In genomic region chr5:88827997-88828396, GRCh38 we compare ENCODE assay signal across 11 cellular contexts. TPM values are rescaled to one million over a fixed set of nuclear protein-coding genes. Genes with fewer than 3 reads are reported as not detected.
DNase-seq lines count a peak whose midpoint lies in the region; ATAC-seq, FAIRE-seq and TF ChIP-seq lines count a peak whose summit lies in the region.
"Had no signal": no experiment of that assay in that cellular context is flagged by ENCODE, and none has a peak within 500 bp of the region (broad histone marks: within the 10 kb centered on the region; RNA-seq: fewer than 3 reads in every experiment).

No MANE protein-coding gene starts in this region.

- H3K4me1 Mint-ChIP-seq in stimulated activated memory B cell treated with anti-CD40 and anti-IgM and Interleukin-4, amounts not matched to agents 10 μg/mL and 1 μg/mL and 100 μg/mL, for 72 hours = peaks cover 80% of the 10 kb centered on the region

- CTCF ChIA-PET in OCI-LY7 (lab: Charles Lee; ENCODE audit: unreplicated experiment) = interaction anchor here (0.8 kb wide), 1 partner anchor 98 kb away, joined by 3 read pairs; no protein-coding TSS in a partner anchor

- no peak for TF ChIP-seq POLR2A in H54 (IDR thresholded peaks at IDR 0.05; ENCODE audit: low read depth, low read length)

- H2AFZ ChIP-seq in OCI-LY7 (ENCODE audit: low read length) = no peak overlapping the region

- no TSS peak for BruUV-seq in OCI-LY7 (replicated peaks; lab: Mats Ljungman, UMichigan)

- H3K27me3 Mint-ChIP-seq in stimulated activated memory B cell treated with anti-CD40 and anti-IgM and Interleukin-4, amounts not matched to agents 10 μg/mL and 1 μg/mL and 100 μg/mL, for 72 hours = no peaks in the 10 kb centered on the region

- DNase-seq in H54 (ENCODE audit: insufficient read length, low spot score) = no peak
- no peak for DNase-seq in OCI-LY7 (ENCODE audit: low spot score)
- peak; percentile 53 for DNase-seq in dermis blood vessel endothelial cell
- no peak for DNase-seq in colonic mucosa
- DNase-seq in NCI-H82 (lab: John Stamatoyannopoulos, UW) = no peak
- DNase-seq: DMS79 treated with DMSO at 0.1 percent for 48 hours, NCI-H2227 treated with DMSO at 0.1 percent for 48 hours had no signal

- FAIRE-seq in H54 (lab: Jason Lieb, UNC) = peak; percentile 72
- FAIRE-seq: HTR-8/SVneo had no signal

- H3K4me2 ChIP-seq in OCI-LY7 (ENCODE audit: low read length) = peak overlapping the region; percentile 82

- H3K36me3 Mint-ChIP-seq in stimulated activated memory B cell treated with anti-CD40 and anti-IgM and Interleukin-4, amounts not matched to agents 10 μg/mL and 1 μg/mL and 100 μg/mL, for 72 hours = peaks cover 15% of the 10 kb centered on the region

- H4K20me1 ChIP-seq in OCI-LY7 (ENCODE audit: insufficient read depth, low read length) = no peaks in the 10 kb centered on the region; the same call in 1 of the 2 replicates

- no peak overlapping the region for H3K4me3 ChIP-seq in OCI-LY7 (ENCODE audit: low read depth, low read length, poor library complexity, severe bottlenecking)
- no peak overlapping the region for H3K4me3 ChIP-seq in colonic mucosa

- peaks cover 5% of the 10 kb centered on the region; the same call in 1 of the 2 replicates for H3K79me2 ChIP-seq in OCI-LY7 (ENCODE audit: insufficient read depth, low read depth, low read length)

- H3K9me3 ChIP-seq in OCI-LY7 (ENCODE audit: low read length) (no peaks in the 10 kb centered on the region), colonic mucosa (no peaks in the 10 kb centered on the region)

- no peaks in the 10 kb centered on the region for H3K9me3 Mint-ChIP-seq in stimulated activated memory B cell treated with anti-CD40 and anti-IgM and Interleukin-4, amounts not matched to agents 10 μg/mL and 1 μg/mL and 100 μg/mL, for 72 hours
- H3K9me3 Mint-ChIP-seq: activated T-helper 2 cell treated with anti-CD3 and anti-CD28 coated beads, Interferon-gamma antibody, Interleukin-2, Interleukin-4, amounts not matched to agents 10 μg/mL and 5 μg/mL and 100 μg/mL, durations not matched to agents 14 hours and 24 hours and 36 hours had no signal

- H3K27me3 ChIP-seq in colonic mucosa = no peaks in the 10 kb centered on the region

- intact Hi-C loops in OCI-LY7 (cut with micrococcal nuclease; ENCODE audit: unreplicated experiment) = loop anchor here (1.0 to 2.0 kb wide), 2 partner anchors 96 to 153 kb away; no protein-coding TSS in a partner anchor
- intact Hi-C loops in colonic mucosa (cut with DNase I) = no loop called here

- no peaks in the 10 kb centered on the region for H3K9me2 ChIP-seq in OCI-LY7 (ENCODE audit: insufficient read depth, low read length)

- peak overlapping the region; percentile 56 for H3K4me3 Mint-ChIP-seq in stimulated activated memory B cell treated with anti-CD40 and anti-IgM and Interleukin-4, amounts not matched to agents 10 μg/mL and 1 μg/mL and 100 μg/mL, for 72 hours

- H3K27ac Mint-ChIP-seq in stimulated activated memory B cell treated with anti-CD40 and anti-IgM and Interleukin-4, amounts not matched to agents 10 μg/mL and 1 μg/mL and 100 μg/mL, for 72 hours = peak overlapping the region; percentile 81

- H3K36me3 ChIP-seq in OCI-LY7 (ENCODE audit: insufficient read depth, low read length) (no peaks in the 10 kb centered on the region; the same call in 1 of the 2 replicates), colonic mucosa (no peaks in the 10 kb centered on the region)

- POLR2A ChIA-PET in OCI-LY7 (lab: Charles Lee) = interaction anchor here (0.7 to 11.4 kb wide), 11 partner anchors 7 to 131 kb away, joined by 3 to 135 read pairs (median 16); partner anchors contain the start of gene MEF2C

- no peak overlapping the region for H3K9ac ChIP-seq in colonic mucosa (ENCODE audit: low read depth in 2 of 2, low read length in 2 of 2)

- ATAC-seq in stimulated activated memory B cell treated with anti-CD40 and anti-IgM and Interleukin-4, amounts not matched to agents 10 μg/mL and 1 μg/mL and 100 μg/mL, for 72 hours = no peak
- no peak for ATAC-seq in HG03108 (IDR thresholded peaks at IDR 0.05; ENCODE audit: unreplicated experiment)

- H3K4me1 ChIP-seq in OCI-LY7 (ENCODE audit: insufficient read depth, low read length, poor library complexity, severe bottlenecking) = peaks cover 87% of the 10 kb centered on the region
- H3K4me1 ChIP-seq in colonic mucosa = no peaks in the 10 kb centered on the region

- peak overlapping the region; percentile 78 for H3K27ac ChIP-seq in OCI-LY7 (ENCODE audit: low read depth, low read length, poor library complexity, severe bottlenecking)
- H3K27ac ChIP-seq in colonic mucosa = no peak overlapping the region

- no peak for TF ChIP-seq CTCF in OCI-LY7 (conservative IDR thresholded peaks at IDR 0.05; ENCODE audit: low read length)
- no peak for TF ChIP-seq CTCF in colonic mucosa (IDR thresholded peaks at IDR 0.05)

RNA-seq across cellular contexts. Expression of gene MEF2C, which starts 55.0 kb away (rescaled TPM):
- total RNA-seq in OCI-LY7 (2014; rRNA removed; shearing (Covaris generic)) = 5.5 and 9.5 TPM in 2 replicates
- 57.6 and 58.7 TPM in 2 replicates for total RNA-seq in OCI-LY7 (2022)
- 132 and 169 TPM in 2 replicates for total RNA-seq in dermis blood vessel endothelial cell
- 10 to 100 TPM in 1 of 2 donors, 1 to 10 TPM in 1; 7.3 to 26.9 TPM for total RNA-seq in colonic mucosa
